Comparison of ENCODE assay signal across 31 cellular contexts in genomic region chr19:28446511-28446910, GRCh38.
"Had no signal": no experiment of that assay in that cellular context is flagged by ENCODE, and none has a peak within 500 bp of the region (broad histone marks: within the 10 kb centered on the region; RNA-seq: fewer than 3 reads in every experiment).

No MANE protein-coding gene starts in this region.

- H3K27me3 ChIP-seq: body of pancreas, dorsolateral prefrontal cortex, sigmoid colon, thyroid gland, upper lobe of left lung, vagina had no signal

- ATAC-seq: body of pancreas; left colon; psoas muscle; stimulated activated memory B cell treated with anti-CD40 and anti-IgM and Interleukin-4, amounts not matched to agents 10 μg/mL and 1 μg/mL and 100 μg/mL, for 72 hours; stimulated activated naive CD8-positive, alpha-beta T cell treated with anti-CD3 and anti-CD28 coated beads, Interleukin-15, amount 100 ng/mL, for 72 hours had no signal

- H3K79me2 ChIP-seq: parathyroid adenoma had no signal

- H3K36me3 ChIP-seq: sigmoid colon, thyroid gland, upper lobe of left lung, vagina had no signal

- H3K4me1 ChIP-seq: body of pancreas, parathyroid adenoma, psoas muscle, sigmoid colon, thyroid gland, upper lobe of left lung, vagina had no signal

- FAIRE-seq: colon, keratinocyte, small intestine had no signal

- H3K9ac ChIP-seq: parathyroid adenoma had no signal

- H3K27ac ChIP-seq: body of pancreas, dorsolateral prefrontal cortex, parathyroid adenoma, psoas muscle, sigmoid colon, thyroid gland, upper lobe of left lung, vagina had no signal

- DNase-seq: activated CD4-positive, alpha-beta T cell treated with anti-CD3 and anti-CD28 coated beads for 4 hours; activated CD4-positive, alpha-beta T cell treated with anti-CD3 and anti-CD28 coated beads, Interleukin-2, amount 50 U/mL, for 4 hours; activated CD4-positive, CD25-positive, alpha-beta regulatory T cell; activated effector memory CD4-positive, alpha-beta T cell treated with Interleukin-2 at 50 U/mL for 16 hours; activated naive CD4-positive, alpha-beta T cell treated with Interleukin-2 at 50 U/mL for 16 hours; activated T-cell treated with anti-CD3 and anti-CD28 coated beads for 4 hours; aorta; body of pancreas; dorsolateral prefrontal cortex; effector memory CD4-positive, alpha-beta T cell; head of caudate nucleus; hippocampal formation; left colon; naive B cell; nephron progenitor cell; nucleus accumbens; psoas muscle; sigmoid colon; small intestine; stimulated activated CD4-positive, alpha-beta T cell treated with anti-CD3 and anti-CD28 coated beads, Interleukin-4, amount 100 ng/mL, for 4 hours; stimulated activated CD8-positive, alpha-beta memory T cell treated with anti-CD3 and anti-CD28 coated beads, Interleukin-4, amount 100 ng/mL, for 48 hours; stimulated activated naive CD8-positive, alpha-beta T cell treated with anti-CD3 and anti-CD28 coated beads, Interleukin-15, amount 100 ng/mL, for 72 hours; substantia nigra; T-helper 1 cell; thyroid gland; upper lobe of left lung had no signal

- H3K9me3 ChIP-seq: body of pancreas, psoas muscle, sigmoid colon, thyroid gland, upper lobe of left lung, vagina had no signal

- H2AFZ ChIP-seq: parathyroid adenoma had no signal

- H3K4me3 ChIP-seq: body of pancreas, dorsolateral prefrontal cortex, psoas muscle, sigmoid colon, thyroid gland, upper lobe of left lung, vagina had no signal
